Comparison of ENCODE assay signal across 20 cellular contexts in the genomic region with DNA sequence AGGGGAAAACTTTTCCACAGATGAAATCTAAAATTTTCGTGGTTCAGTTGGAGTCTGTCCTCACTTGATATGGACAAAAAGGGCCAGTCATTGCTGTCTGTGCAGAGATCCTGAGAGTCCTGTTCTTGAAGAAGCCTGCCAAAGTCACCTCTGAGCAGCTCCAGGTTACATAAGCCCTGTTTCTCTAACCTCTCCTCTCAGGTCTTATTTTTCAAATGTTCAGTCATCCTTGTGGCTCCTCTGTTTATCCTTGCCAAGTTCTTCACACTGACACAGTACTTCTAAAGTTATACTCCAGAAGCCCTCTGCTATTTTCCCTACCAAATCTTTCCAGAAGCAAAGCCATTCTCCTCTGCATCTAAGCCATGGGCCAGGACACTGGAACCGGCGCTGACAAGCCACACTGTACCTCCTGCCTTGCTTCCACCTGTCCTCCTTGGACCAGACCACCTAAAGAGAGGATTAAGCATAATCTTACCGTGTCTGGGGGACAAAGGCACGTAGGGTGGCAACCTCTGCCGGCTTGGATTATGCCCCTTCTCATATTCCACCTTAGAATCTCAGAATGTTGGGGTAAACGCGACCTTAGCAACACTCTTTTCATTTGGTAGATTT.
DNase-seq lines count a peak whose midpoint lies in the region; ATAC-seq, FAIRE-seq and TF ChIP-seq lines count a peak whose summit lies in the region.
"Had no signal": no experiment of that assay in that cellular context is flagged by ENCODE, and none has a peak within 500 bp of the region (broad histone marks: within the 10 kb centered on the region; RNA-seq: fewer than 3 reads in every experiment).

No MANE protein-coding gene starts in this region.

- peaks cover 0 to 80% (median 12%) of the 10 kb centered on the region in 3 donors for H3K4me1 ChIP-seq in gastroesophageal sphincter

- no peaks in the 10 kb centered on the region for H3K27me3 ChIP-seq in gastroesophageal sphincter

- no peaks in the 10 kb centered on the region for H3K9me3 ChIP-seq in gastroesophageal sphincter
- H3K9me3 ChIP-seq: mucosa of descending colon had no signal

- no peak for TF ChIP-seq CTCF in gastroesophageal sphincter (IDR thresholded peaks at IDR 0.05)

- DNase-seq in renal cortical epithelial cell (ENCODE audit: low read depth) (peak; percentile 39), NCI-H524 treated with DMSO at 0.1 percent for 48 hours (lab: John Stamatoyannopoulos, UW) (no peak)
- DNase-seq: activated CD4-positive, CD25-positive, alpha-beta regulatory T cell treated with anti-CD3 and anti-CD28 coated beads, Interleukin-2, amount 50 U/mL, for 72 hours; activated naive CD4-positive, alpha-beta T cell; activated T-cell treated with anti-CD3 and anti-CD28 coated beads, Interleukin-2, amount 50 U/mL, for 24 hours; dermis blood vessel endothelial cell; immature natural killer cell; left ventricle myocardium superior; mucosa of descending colon; NCI-H526; stimulated activated CD4-positive, alpha-beta T cell treated with anti-CD3 and anti-CD28 coated beads, Interleukin-12 subunit alpha, Interleukin-12 subunit beta, amount 100 ng/mL, for 4 hours; stimulated activated naive CD8-positive, alpha-beta T cell treated with anti-CD3 and anti-CD28 coated beads, Interleukin-15, amount 100 ng/mL, for 72 hours had no signal

- no peaks in the 10 kb centered on the region for H3K36me3 ChIP-seq in gastroesophageal sphincter

- no peak overlapping the region for H3K4me3 ChIP-seq in gastroesophageal sphincter
- H3K4me3 ChIP-seq: GM23248, mucosa of descending colon had no signal

- peak overlapping the region in 3 of 4 donors; percentile 27 to 51 (median 45) for H3K27ac ChIP-seq in gastroesophageal sphincter

- TF ChIP-seq POLR2A in gastroesophageal sphincter (IDR thresholded peaks at IDR 0.05) = no peak

- WGBS in gastroesophageal sphincter (ENCODE audit: low coverage in 1 of 2), 2 donors = 65 to 87% methylated on average over 3 to 4 of the region's 8 CpGs

- peak; percentile 84 for FAIRE-seq in A204.1 (lab: Jason Lieb, UNC)
- FAIRE-seq: bronchial epithelial cell had no signal

- TF ChIP-seq EP300 in gastroesophageal sphincter (IDR thresholded peaks at IDR 0.05) = no peak

- ATAC-seq in SK-N-SH treated with all-trans-retinoic acid at 6 μM for 48 hours (peak; percentile 11), gastroesophageal sphincter (no peak), GM21619 (IDR thresholded peaks at IDR 0.05; ENCODE audit: unreplicated experiment) (no peak), HG02588 (IDR thresholded peaks at IDR 0.05; ENCODE audit: unreplicated experiment) (no peak), GM18520 (IDR thresholded peaks at IDR 0.05; ENCODE audit: unreplicated experiment) (no peak)
- ATAC-seq: left ventricle myocardium superior; mucosa of descending colon; stimulated activated naive CD8-positive, alpha-beta T cell treated with anti-CD3 and anti-CD28 coated beads, Interleukin-15, amount 100 ng/mL, for 72 hours had no signal

TF ChIP-seq in SK-N-SH treated with all-trans-retinoic acid at 6 μM for 48 hours, 23 proteins besides CTCF, POLR2A, EP300 and RAD21:
- TF ChIP-seq ZNF70 (CRISPR knock-in tag; IDR thresholded peaks at IDR 0.05) (no peak), ARNTL (CRISPR knock-in tag; IDR thresholded peaks at IDR 0.05; ENCODE audit: borderline replicate concordance, low read depth) (no peak), ZC3H10 (CRISPR knock-in tag; IDR thresholded peaks at IDR 0.05) (no peak), ESRRG (CRISPR knock-in tag; IDR thresholded peaks at IDR 0.05) (no peak), ZNF8 (CRISPR knock-in tag; IDR thresholded peaks at IDR 0.05) (no peak), TCF4 (CRISPR knock-in tag; IDR thresholded peaks at IDR 0.05; ENCODE audit: borderline replicate concordance) (no peak)
- TF ChIP-seq, protein P1, sequence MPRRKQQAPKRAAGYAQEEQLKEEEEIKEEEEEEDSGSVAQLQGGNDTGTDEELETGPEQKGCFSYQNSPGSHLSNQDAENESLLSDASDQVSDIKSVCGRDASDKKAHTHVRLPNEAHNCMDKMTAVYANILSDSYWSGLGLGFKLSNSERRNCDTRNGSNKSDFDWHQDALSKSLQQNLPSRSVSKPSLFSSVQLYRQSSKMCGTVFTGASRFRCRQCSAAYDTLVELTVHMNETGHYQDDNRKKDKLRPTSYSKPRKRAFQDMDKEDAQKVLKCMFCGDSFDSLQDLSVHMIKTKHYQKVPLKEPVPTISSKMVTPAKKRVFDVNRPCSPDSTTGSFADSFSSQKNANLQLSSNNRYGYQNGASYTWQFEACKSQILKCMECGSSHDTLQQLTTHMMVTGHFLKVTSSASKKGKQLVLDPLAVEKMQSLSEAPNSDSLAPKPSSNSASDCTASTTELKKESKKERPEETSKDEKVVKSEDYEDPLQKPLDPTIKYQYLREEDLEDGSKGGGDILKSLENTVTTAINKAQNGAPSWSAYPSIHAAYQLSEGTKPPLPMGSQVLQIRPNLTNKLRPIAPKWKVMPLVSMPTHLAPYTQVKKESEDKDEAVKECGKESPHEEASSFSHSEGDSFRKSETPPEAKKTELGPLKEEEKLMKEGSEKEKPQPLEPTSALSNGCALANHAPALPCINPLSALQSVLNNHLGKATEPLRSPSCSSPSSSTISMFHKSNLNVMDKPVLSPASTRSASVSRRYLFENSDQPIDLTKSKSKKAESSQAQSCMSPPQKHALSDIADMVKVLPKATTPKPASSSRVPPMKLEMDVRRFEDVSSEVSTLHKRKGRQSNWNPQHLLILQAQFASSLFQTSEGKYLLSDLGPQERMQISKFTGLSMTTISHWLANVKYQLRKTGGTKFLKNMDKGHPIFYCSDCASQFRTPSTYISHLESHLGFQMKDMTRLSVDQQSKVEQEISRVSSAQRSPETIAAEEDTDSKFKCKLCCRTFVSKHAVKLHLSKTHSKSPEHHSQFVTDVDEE (CRISPR knock-in tag; IDR thresholded peaks at IDR 0.05) = no peak
